26 cellular contexts compared by ENCODE assay signal in the genomic region with DNA sequence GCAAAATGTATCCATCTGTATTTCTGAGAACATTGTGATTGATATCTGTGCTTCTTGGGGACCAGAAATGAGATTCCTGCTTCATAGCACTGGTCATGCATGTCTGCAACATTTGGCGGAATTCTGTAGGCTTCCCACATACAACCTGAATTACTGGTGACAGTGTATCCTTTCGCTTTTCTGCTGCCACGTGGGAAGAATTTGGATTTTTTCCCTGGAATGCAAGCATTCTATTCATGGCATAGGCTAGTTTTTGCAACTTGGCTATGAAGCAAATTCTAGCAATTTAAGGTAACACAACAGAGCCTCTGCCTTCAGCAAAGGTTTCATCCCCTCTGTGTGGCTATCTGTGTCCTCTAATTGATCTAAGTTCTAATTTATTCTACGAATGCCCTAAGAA.
DNase-seq lines count a peak whose midpoint lies in the region; ATAC-seq, FAIRE-seq and TF ChIP-seq lines count a peak whose summit lies in the region.
"Had no signal": no experiment of that assay in that cellular context is flagged by ENCODE, and none has a peak within 500 bp of the region (broad histone marks: within the 10 kb centered on the region; RNA-seq: fewer than 3 reads in every experiment).

No MANE protein-coding gene starts in this region.

- H3K9ac ChIP-seq in GM23248 = peak overlapping the region; percentile 77
- peak overlapping the region; percentile 37 for H3K9ac ChIP-seq in astrocyte (ENCODE audit: low read length)
- H3K9ac ChIP-seq: BLaER1 had no signal

- H3K27ac ChIP-seq in GM23248 = peak overlapping the region; percentile 86
- peak overlapping the region; percentile 50 for H3K27ac ChIP-seq in astrocyte (ENCODE audit: low read depth, low read length)
- peak overlapping the region; percentile 53 for H3K27ac ChIP-seq in foreskin keratinocyte
- peak overlapping the region; percentile 76 for H3K27ac ChIP-seq in psoas muscle
- H3K27ac ChIP-seq: BLaER1, upper lobe of left lung had no signal

- peaks cover 33% of the 10 kb centered on the region for H4K20me1 ChIP-seq in GM23248 (ENCODE audit: insufficient read depth)
- peaks cover 97% of the 10 kb centered on the region for H4K20me1 ChIP-seq in astrocyte (ENCODE audit: insufficient read depth, low read length)

- peak; percentile 78 for FAIRE-seq in astrocyte (lab: Jason Lieb, UNC)

- H3K4me2 ChIP-seq in GM23248 (ENCODE audit: unreplicated experiment) (peak overlapping the region; percentile 12), astrocyte (ENCODE audit: low read length) (peak overlapping the region; percentile 24)
- H3K4me2 ChIP-seq: BLaER1 had no signal

- no peaks in the 10 kb centered on the region for H3K9me3 Mint-ChIP-seq in astrocyte (ENCODE audit: unreplicated experiment)
- H3K9me3 Mint-ChIP-seq in activated naive CD8-positive, alpha-beta T cell treated with anti-CD3 and anti-CD28 coated beads, Interleukin-2, amount 50 U/mL, for 24 hours = no peaks in the 10 kb centered on the region
- H3K9me3 Mint-ChIP-seq: activated CD4-positive, alpha-beta T cell treated with anti-CD3 and anti-CD28 coated beads, Interleukin-2, amount 10 ng/mL, durations not matched to agents 7 days and 5 days; activated T-cell treated with anti-CD3 and anti-CD28 coated beads, Interleukin-2, amount 50 U/mL, for 4 hours; brain; mesothelial cell of epicardium; naive thymus-derived CD4-positive, alpha-beta T cell had no signal

- no peak overlapping the region for H3K4me3 ChIP-seq in GM23248
- no peak overlapping the region for H3K4me3 ChIP-seq in astrocyte (ENCODE audit: insufficient read depth, low read depth, low read length)
- H3K4me3 ChIP-seq in psoas muscle = no peak overlapping the region
- H3K4me3 ChIP-seq: BLaER1, upper lobe of left lung had no signal

- in situ Hi-C loops in GM23248 (cut with MboI) = no loop called here

- H3K27me3 ChIP-seq in GM23248 (replicated peaks; ENCODE audit: insufficient read depth) (no peaks in the 10 kb centered on the region), astrocyte (ENCODE audit: insufficient read depth, low read length) (no peaks in the 10 kb centered on the region), foreskin keratinocyte (no peaks in the 10 kb centered on the region), psoas muscle (ENCODE audit: insufficient read depth in 3 of 3, low read length in 2 of 3) (no peaks in the 10 kb centered on the region)
- H3K27me3 ChIP-seq: BLaER1, upper lobe of left lung had no signal

- peaks cover 43% of the 10 kb centered on the region for H3K4me1 ChIP-seq in GM23248 (ENCODE audit: insufficient read depth)
- H3K4me1 ChIP-seq in astrocyte (ENCODE audit: insufficient read depth, low read length) = peaks cover 34% of the 10 kb centered on the region
- peaks cover 75% of the 10 kb centered on the region for H3K4me1 ChIP-seq in foreskin keratinocyte
- peaks cover 93% of the 10 kb centered on the region for H3K4me1 ChIP-seq in psoas muscle

- 75% methylated on average over 4 of the region's 4 CpGs for WGBS in GM23248 (ENCODE audit: low coverage in 1 of 2, low lambda C conversion rate in 2 of 2, missing lambda C conversion rate in 2 of 2), 2 experiments
- 53 to 66% (median 53%) methylated on average over 4 of the region's 4 CpGs for WGBS in psoas muscle, 3 donors

- peaks cover 42% of the 10 kb centered on the region for H3F3A ChIP-seq in GM23248 (ENCODE audit: insufficient read depth)

- peaks cover 16% of the 10 kb centered on the region for H3K36me3 Mint-ChIP-seq in astrocyte (ENCODE audit: low read depth, unreplicated experiment)
- H3K36me3 Mint-ChIP-seq in activated naive CD8-positive, alpha-beta T cell treated with anti-CD3 and anti-CD28 coated beads, Interleukin-2, amount 50 U/mL, for 24 hours (ENCODE audit: low read depth) = no peaks in the 10 kb centered on the region
- H3K36me3 Mint-ChIP-seq: mesothelial cell of epicardium; naive thymus-derived CD4-positive, alpha-beta T cell had no signal

- DNase-seq in GM23248 (peak; percentile 43), astrocyte (ENCODE audit: low read depth) (peak; percentile 59), foreskin keratinocyte (no peak), psoas muscle (no peak), SIG-M5 (lab: John Stamatoyannopoulos, UW) (no peak)
- DNase-seq in activated naive CD8-positive, alpha-beta T cell treated with anti-CD3 and anti-CD28 coated beads, Interleukin-2, amount 50 U/mL, for 24 hours = no peak
- DNase-seq: activated CD4-positive, alpha-beta T cell treated with anti-CD3 and anti-CD28 coated beads, Interleukin-2, amount 10 ng/mL, durations not matched to agents 7 days and 5 days; activated T-cell treated with anti-CD3 and anti-CD28 coated beads, Interleukin-2, amount 50 U/mL, for 4 hours; COR-L47; DMS53; naive thymus-derived CD4-positive, alpha-beta T cell; NCI-H1092 treated with DMSO at 0.1 percent for 48 hours; NCI-H187; NCI-H2171; NK-92 treated with Interleukin-12 subunit alpha and Interleukin-12 subunit beta, amount 100 ng/mL, for 24 hours; retina; SHP77; stimulated activated CD4-positive, alpha-beta T cell treated with anti-CD3 and anti-CD28 coated beads, Interleukin-4, amount 100 ng/mL, for 1 hour; substantia nigra; T1000; upper lobe of left lung had no signal

- no peak overlapping the region for H3K27ac Mint-ChIP-seq in astrocyte (ENCODE audit: unreplicated experiment)
- no peak overlapping the region for H3K27ac Mint-ChIP-seq in activated naive CD8-positive, alpha-beta T cell treated with anti-CD3 and anti-CD28 coated beads, Interleukin-2, amount 50 U/mL, for 24 hours
- H3K27ac Mint-ChIP-seq: activated CD4-positive, alpha-beta T cell treated with anti-CD3 and anti-CD28 coated beads, Interleukin-2, amount 10 ng/mL, durations not matched to agents 7 days and 5 days; naive thymus-derived CD4-positive, alpha-beta T cell had no signal

- TF ChIP-seq CTCF in astrocyte (IDR thresholded peaks at IDR 0.05; ENCODE audit: insufficient read depth, low read depth, low read length) (no peak), foreskin keratinocyte (conservative IDR thresholded peaks at IDR 0.05) (no peak), psoas muscle (IDR thresholded peaks at IDR 0.05) (no peak)

- H3K36me3 ChIP-seq in GM23248 (ENCODE audit: low read depth) = peaks cover 12% of the 10 kb centered on the region
- H3K36me3 ChIP-seq in astrocyte (ENCODE audit: insufficient read depth, low read length) = peaks cover 6% of the 10 kb centered on the region
- peaks cover 0 to 1% of the 10 kb centered on the region in 2 donors for H3K36me3 ChIP-seq in psoas muscle (ENCODE audit: insufficient read depth in 1 of 2, low read depth in 1 of 2)

- H3K9me2 ChIP-seq in GM23248 (ENCODE audit: insufficient read depth) = no peaks in the 10 kb centered on the region

- H3K27me3 Mint-ChIP-seq in astrocyte (ENCODE audit: low read depth, unreplicated experiment) = no peaks in the 10 kb centered on the region
- H3K27me3 Mint-ChIP-seq in activated naive CD8-positive, alpha-beta T cell treated with anti-CD3 and anti-CD28 coated beads, Interleukin-2, amount 50 U/mL, for 24 hours = peaks cover 3% of the 10 kb centered on the region
- H3K27me3 Mint-ChIP-seq: brain had no signal

- H3K79me2 ChIP-seq in GM23248 (ENCODE audit: insufficient read depth) = peaks cover 100% of the 10 kb centered on the region
- peaks cover 98% of the 10 kb centered on the region for H3K79me2 ChIP-seq in astrocyte (ENCODE audit: insufficient read depth, low read length)

- intact Hi-C loops in psoas muscle (cut with DNase I) = no loop called here

- no peak overlapping the region for H3K4me3 Mint-ChIP-seq in astrocyte (ENCODE audit: unreplicated experiment)
- no peak overlapping the region for H3K4me3 Mint-ChIP-seq in activated naive CD8-positive, alpha-beta T cell treated with anti-CD3 and anti-CD28 coated beads, Interleukin-2, amount 50 U/mL, for 24 hours
- H3K4me3 Mint-ChIP-seq: activated CD4-positive, alpha-beta T cell treated with anti-CD3 and anti-CD28 coated beads, Interleukin-2, amount 10 ng/mL, durations not matched to agents 7 days and 5 days; activated T-cell treated with anti-CD3 and anti-CD28 coated beads, Interleukin-2, amount 50 U/mL, for 4 hours; brain; mesothelial cell of epicardium; naive thymus-derived CD4-positive, alpha-beta T cell had no signal

- H3K4me1 Mint-ChIP-seq in astrocyte (ENCODE audit: low read depth, unreplicated experiment) = peaks cover 39% of the 10 kb centered on the region
- H3K4me1 Mint-ChIP-seq in activated naive CD8-positive, alpha-beta T cell treated with anti-CD3 and anti-CD28 coated beads, Interleukin-2, amount 50 U/mL, for 24 hours = peaks cover 13% of the 10 kb centered on the region

- H2AFZ ChIP-seq in GM23248 = no peak overlapping the region
- no peak overlapping the region for H2AFZ ChIP-seq in astrocyte (ENCODE audit: low read depth, low read length)

- H3K9me3 ChIP-seq in GM23248 (ENCODE audit: low read depth) (no peaks in the 10 kb centered on the region), astrocyte (ENCODE audit: insufficient read depth, low read depth, low read length) (no peaks in the 10 kb centered on the region), psoas muscle (no peaks in the 10 kb centered on the region)
- H3K9me3 ChIP-seq: BLaER1, upper lobe of left lung had no signal

- ATAC-seq in foreskin keratinocyte = no peak
- ATAC-seq in psoas muscle = no peak
- ATAC-seq in HG03175 (IDR thresholded peaks at IDR 0.05; ENCODE audit: unreplicated experiment) = no peak
- no peak for ATAC-seq in HG02678 (IDR thresholded peaks at IDR 0.05; ENCODE audit: unreplicated experiment)
- no peak for ATAC-seq in activated naive CD8-positive, alpha-beta T cell treated with anti-CD3 and anti-CD28 coated beads, Interleukin-2, amount 50 U/mL, for 24 hours
- ATAC-seq: activated T-cell treated with anti-CD3 and anti-CD28 coated beads, Interleukin-2, amount 50 U/mL, for 4 hours; naive thymus-derived CD4-positive, alpha-beta T cell had no signal

Comparison
In these comparisons a context has a peak if more than half of its experiments do, and no peak if none do; other contexts are left out.
1. DNase-seq: peak in GM23248 (single experiment) and astrocyte (single experiment); none in foreskin keratinocyte (0 of 2), psoas muscle (0 of 2), activated naive CD8-positive, alpha-beta T cell treated with anti-CD3 and anti-CD28 coated beads, Interleukin-2, amount 50 U/mL, for 24 hours (single experiment) and SIG-M5 (single experiment).
2. Peak in every context shown above with its lines, with median percentiles within 50 percentile points of each other: H3K27ac ChIP-seq.